In genomic region chr12:11714626-11715025, GRCh38 we compare ENCODE assay signal across 20 cellular contexts.
DNase-seq lines count a peak whose midpoint lies in the region; ATAC-seq, FAIRE-seq and TF ChIP-seq lines count a peak whose summit lies in the region.
"Had no signal": no experiment of that assay in that cellular context is flagged by ENCODE, and none has a peak within 500 bp of the region (broad histone marks: within the 10 kb centered on the region; RNA-seq: fewer than 3 reads in every experiment).

No MANE protein-coding gene starts in this region.

- peaks cover 57% of the 10 kb centered on the region for H3K4me1 Mint-ChIP-seq in T-helper 17 cell

- no peak for ATAC-seq in activated naive CD4-positive, alpha-beta T cell treated with anti-CD3 and anti-CD28 coated beads, Interleukin-2, amount 50 U/mL, for 72 hours
- ATAC-seq in T-helper 17 cell = no peak

- intact Hi-C loops in adrenal gland (cut with DNase I) = no loop called here

- H3K27me3 ChIP-seq in H1 (replicated peaks in 1 of 4; ENCODE audit: control insufficient read depth in 3 of 4, extremely low read depth in 1 of 4, insufficient read depth in 3 of 4, low read length in 3 of 4) (no peaks in the 10 kb centered on the region), subcutaneous abdominal adipose tissue (ENCODE audit: control insufficient read depth in 5 of 5, insufficient read depth in 4 of 5, low read length in 5 of 5) (no peaks in the 10 kb centered on the region), adrenal gland (no peaks in the 10 kb centered on the region)
- H3K27me3 ChIP-seq: BLaER1 had no signal

- H3K27ac ChIP-seq in H1 (ENCODE audit: low read depth, low read length) (no peak overlapping the region), subcutaneous abdominal adipose tissue (ENCODE audit: low read depth, low read length) (peak overlapping the region; percentile 27), adrenal gland (no peak overlapping the region)
- H3K27ac ChIP-seq: 22Rv1, BLaER1 had no signal

- H3K9ac ChIP-seq in H1 (replicated peaks in 1 of 4; ENCODE audit: extremely low read depth in 1 of 4, low read depth in 3 of 4, low read length in 3 of 4) = no peak overlapping the region
- H3K9ac ChIP-seq in subcutaneous abdominal adipose tissue (ENCODE audit: low read length in 5 of 5) = no peak overlapping the region
- H3K9ac ChIP-seq: BLaER1 had no signal

- no peak overlapping the region for H3K18ac ChIP-seq in H1 (ENCODE audit: extremely low read depth, low read length)

- H3K4me1 ChIP-seq in H1 (replicated peaks in 1 of 4; ENCODE audit: control insufficient read depth in 3 of 4, insufficient read depth in 4 of 4, low read length in 3 of 4) (peaks cover 4 to 12% (median 5%) of the 10 kb centered on the region in 4 experiments; a peak in 6 of 7 replicates), subcutaneous abdominal adipose tissue (ENCODE audit: control insufficient read depth in 5 of 5, insufficient read depth in 5 of 5, low read length in 5 of 5) (peaks cover 10 to 50% (median 38%) of the 10 kb centered on the region in 5 donors), adrenal gland (replicated peaks in 1 of 2) (peaks cover 12 to 87% of the 10 kb centered on the region in 2 donors)
- H3K4me1 ChIP-seq: HAP-1 had no signal

- TF ChIP-seq EP300 in H1 (IDR thresholded peaks at IDR 0.05; ENCODE audit: borderline replicate concordance in 1 of 2, low read depth in 2 of 2, low read length in 2 of 2) = no peak

- no peaks in the 10 kb centered on the region for H3K9me3 Mint-ChIP-seq in activated naive CD4-positive, alpha-beta T cell treated with anti-CD3 and anti-CD28 coated beads, Interleukin-2, amount 50 U/mL, for 72 hours

- no peak for FAIRE-seq in H1 (lab: Jason Lieb, UNC)
- FAIRE-seq: G401.6, GM12892 had no signal

- H3K27ac Mint-ChIP-seq in activated naive CD4-positive, alpha-beta T cell treated with anti-CD3 and anti-CD28 coated beads, Interleukin-2, amount 50 U/mL, for 72 hours = peak overlapping the region; percentile 8 to 38
- H3K27ac Mint-ChIP-seq in T-helper 17 cell = peak overlapping the region; percentile 74

- H4K91ac ChIP-seq in H1 (replicated peaks; ENCODE audit: insufficient read length, low read length) = no peak overlapping the region

- CTCF ChIA-PET in H1 (lab: Charles Lee; ENCODE audit: partially characterized antibody) = interaction anchor here (0.7 kb wide), 1 partner anchor 33 kb away, joined by 3 read pairs; no protein-coding TSS in a partner anchor

- H3K4me3 ChIP-seq in H1 (ENCODE audit: extremely low read depth in 1 of 4, insufficient read depth in 2 of 4, low read depth in 3 of 4, low read length in 4 of 4) (no peak overlapping the region), subcutaneous abdominal adipose tissue (ENCODE audit: low read depth in 1 of 5, low read length in 5 of 5) (no peak overlapping the region), adrenal gland (no peak overlapping the region)
- H3K4me3 ChIP-seq: BLaER1, HAP-1 had no signal

- 86% methylated on average over 5 of the region's 5 CpGs; no CpG with 5 or more reads in 1 of the 2 experiments for WGBS in H1 (ENCODE audit: extremely low coverage in 1 of 2, insufficient coverage in 1 of 2, insufficient read length in 1 of 2, insufficient replicate concordance in 2 of 2, low coverage in 1 of 2, low lambda C conversion rate in 2 of 2, missing lambda C conversion rate in 1 of 2), 2 experiments
- WGBS in adrenal gland, 4 donors = 91 to 94% (median 93%) methylated on average over 5 of the region's 5 CpGs

- H3K27me3 Mint-ChIP-seq in T-helper 17 cell = no peaks in the 10 kb centered on the region
- H3K27me3 Mint-ChIP-seq: CD4-positive, CD25-positive, alpha-beta regulatory T cell had no signal

- H3K9me3 ChIP-seq in T-helper 17 cell (ENCODE audit: control insufficient read depth, low read length, poor library complexity, severe bottlenecking) (no peaks in the 10 kb centered on the region), H1 (ENCODE audit: insufficient read depth in 2 of 2, low read depth in 1 of 2, low read length in 1 of 2) (no peaks in the 10 kb centered on the region), subcutaneous abdominal adipose tissue (ENCODE audit: control insufficient read depth in 5 of 5, low read length in 5 of 5) (no peaks in the 10 kb centered on the region), adrenal gland (replicated peaks in 1 of 3) (no peaks in the 10 kb centered on the region)
- H3K9me3 ChIP-seq: BLaER1, HAP-1 had no signal

- H3K36me3 ChIP-seq in H1 (ENCODE audit: control insufficient read depth in 2 of 4, insufficient read depth in 4 of 4, low read length in 3 of 4) (no peaks in the 10 kb centered on the region), subcutaneous abdominal adipose tissue (ENCODE audit: control insufficient read depth in 5 of 5, insufficient read depth in 5 of 5, low read length in 5 of 5) (no peaks in the 10 kb centered on the region), adrenal gland (replicated peaks in 1 of 2) (peaks cover 0 to 4% of the 10 kb centered on the region in 2 donors)
- H3K36me3 ChIP-seq: HAP-1 had no signal

- TF ChIP-seq POLR2A in H1 (IDR thresholded peaks at IDR 0.05; ENCODE audit: control extremely low read depth in 1 of 2, low read depth in 2 of 2, low read length in 2 of 2) = no peak
- TF ChIP-seq POLR2A in adrenal gland (IDR thresholded peaks at IDR 0.05) = no peak

- H4K5ac ChIP-seq in H1 (ENCODE audit: insufficient read length, low read depth, low read length) = no peak overlapping the region

- H2AK5ac ChIP-seq in H1 (ENCODE audit: low read depth, low read length) = 0 out of 2 replicates have a peak overlapping the region, but pooled peaks have one; percentile 18

- TF ChIP-seq CTCF in H1 (IDR thresholded peaks at IDR 0.05; ENCODE audit: control extremely low read depth in 1 of 3, insufficient read depth in 1 of 3, low read depth in 1 of 3, low read length in 3 of 3) (no peak), adrenal gland (IDR thresholded peaks at IDR 0.05) (no peak)

- no peak overlapping the region for H2BK12ac ChIP-seq in H1 (ENCODE audit: low read depth, low read length)

- no peak overlapping the region for H3K14ac ChIP-seq in H1 (ENCODE audit: insufficient read length)

- H3K23me2 ChIP-seq in H1 (ENCODE audit: low read depth, low read length) = no peaks in the 10 kb centered on the region

- H4K8ac ChIP-seq in H1 (ENCODE audit: extremely low read depth, insufficient read depth, low read length) = no peak overlapping the region

- H3K23ac ChIP-seq in H1 (ENCODE audit: insufficient read length) = no peak overlapping the region

- H2AFZ ChIP-seq in H1 (ENCODE audit: low read length) = no peak overlapping the region

- no peak overlapping the region for H2BK15ac ChIP-seq in H1 (ENCODE audit: low read length)

- no peak overlapping the region for H2BK20ac ChIP-seq in H1 (ENCODE audit: low read length)

- H2BK120ac ChIP-seq in H1 (replicated peaks; ENCODE audit: low read depth, low read length) = no peak overlapping the region

- no peak overlapping the region for H2BK5ac ChIP-seq in H1 (ENCODE audit: low read depth, low read length)

- H3K79me2 ChIP-seq in H1 (ENCODE audit: control insufficient read depth in 1 of 2, insufficient read depth in 2 of 2, low read length in 2 of 2) = 0 out of 4 replicates have a peak, but pooled peaks cover 0 to 5% of the 10 kb centered on the region in 2 experiments

- H4K20me1 ChIP-seq in H1 (replicated peaks in 1 of 2; ENCODE audit: control insufficient read depth in 1 of 2, insufficient read depth in 2 of 2, low read length in 2 of 2) = peaks cover 0 to 2% of the 10 kb centered on the region in 2 experiments

- POLR2A ChIA-PET in H1 (lab: Charles Lee; ENCODE audit: partially characterized antibody) = interaction anchor here (2.1 kb wide), 1 partner anchor 13 kb away, joined by 7 read pairs; no protein-coding TSS in a partner anchor

- no peak overlapping the region for H3K4ac ChIP-seq in H1 (replicated peaks; ENCODE audit: insufficient read length, low read depth, low read length)

- H3K4me2 ChIP-seq in H1 (ENCODE audit: insufficient read depth in 1 of 2, low read depth in 2 of 2, low read length in 2 of 2) = no peak overlapping the region
- H3K4me2 ChIP-seq: BLaER1 had no signal

- H3K79me1 ChIP-seq in H1 (ENCODE audit: low read depth, low read length) = peaks cover 10% of the 10 kb centered on the region; the same call in 1 of the 2 replicates

- DNase-seq in activated naive CD4-positive, alpha-beta T cell treated with anti-CD3 and anti-CD28 coated beads, Interleukin-2, amount 50 U/mL, for 72 hours (ENCODE audit: low spot score in 2 of 2) = no peak
- no peak for DNase-seq in activated naive CD4-positive, alpha-beta T cell (lab: John Stamatoyannopoulos, UW)
- no peak for DNase-seq in T-helper 17 cell
- DNase-seq in H1 (ENCODE audit: low read depth in 1 of 2, low spot score in 2 of 2) = no peak
- no peak for DNase-seq in adrenal gland
- DNase-seq in NCI-H1436 (lab: John Stamatoyannopoulos, UW) = no peak
- no peak for DNase-seq in stimulated activated CD4-positive, alpha-beta T cell treated with anti-CD3 and anti-CD28 coated beads, Interleukin-15, amount 100 ng/mL, for 24 hours
- DNase-seq: AML-193; Calu3; CD4-positive, CD25-positive, alpha-beta regulatory T cell; DMS 273 treated with DMSO at 0.1 percent for 48 hours; DMS79; EL; GOT3 had no signal

- H3K4me3 Mint-ChIP-seq in T-helper 17 cell = no peak overlapping the region
- H3K4me3 Mint-ChIP-seq: CD4-positive, CD25-positive, alpha-beta regulatory T cell had no signal

- peaks cover 7 to 79% of the 10 kb centered on the region in 2 donors for H3K36me3 Mint-ChIP-seq in activated naive CD4-positive, alpha-beta T cell treated with anti-CD3 and anti-CD28 coated beads, Interleukin-2, amount 50 U/mL, for 72 hours
- peaks cover 10% of the 10 kb centered on the region for H3K36me3 Mint-ChIP-seq in T-helper 17 cell (ENCODE audit: low read depth)

- no peak overlapping the region for H3K56ac ChIP-seq in H1 (replicated peaks; ENCODE audit: insufficient read length, low read depth, low read length)

- no peak for TF ChIP-seq RAD21 in H1 (IDR thresholded peaks at IDR 0.05 in 1 of 2, conservative IDR thresholded peaks at IDR 0.05 in 1 of 2; ENCODE audit: low read depth in 2 of 2, low read length in 2 of 2)

TF ChIP-seq in H1, 55 proteins besides CTCF, POLR2A, EP300 and RAD21:
- TF ChIP-seq SP4 (IDR thresholded peaks at IDR 0.05; ENCODE audit: low read length) = no peak
- TF ChIP-seq MAX (IDR thresholded peaks at IDR 0.05) = no peak
- no peak for TF ChIP-seq TAF1 (IDR thresholded peaks at IDR 0.05; ENCODE audit: low read depth, low read length)
- no peak for TF ChIP-seq EZH2 (IDR thresholded peaks at IDR 0.05; ENCODE audit: low read depth, low read length, severe bottlenecking)
- TF ChIP-seq CEBPB (IDR thresholded peaks at IDR 0.05; ENCODE audit: low read depth, low read length) = no peak
- no peak for TF ChIP-seq TEAD4 (IDR thresholded peaks at IDR 0.05; ENCODE audit: low read depth, low read length)
- no peak for TF ChIP-seq CBX8 (IDR thresholded peaks at IDR 0.05; ENCODE audit: borderline replicate concordance, low read depth, low read length)
